In the genomic region with DNA sequence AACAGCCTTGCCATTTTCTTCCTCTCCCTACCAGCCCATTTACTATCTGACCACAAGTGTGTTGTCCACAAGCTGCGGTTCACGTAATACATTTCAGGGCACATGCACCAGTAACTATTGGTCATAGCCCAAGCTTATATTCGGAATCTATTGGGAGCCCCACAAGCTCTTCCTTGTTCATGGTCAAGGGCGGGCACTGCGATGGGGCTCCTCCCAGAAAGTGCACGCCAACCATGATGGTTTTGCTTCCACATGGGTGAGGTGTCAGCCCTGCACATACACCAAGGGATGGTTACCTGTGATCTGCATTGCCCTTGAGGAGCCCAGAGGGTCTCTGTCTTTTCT, we compare ENCODE assay signal across 9 cellular contexts. TPM values are rescaled to one million over a fixed set of nuclear protein-coding genes. Genes with fewer than 3 reads are reported as not detected.
DNase-seq lines count a peak whose midpoint lies in the region; ATAC-seq and TF ChIP-seq lines count a peak whose summit lies in the region.
"Had no signal": no experiment of that assay in that cellular context is flagged by ENCODE, and none has a peak within 500 bp of the region (broad histone marks: within the 10 kb centered on the region; RNA-seq: fewer than 3 reads in every experiment).

No MANE protein-coding gene starts in this region.

- intact Hi-C loops in left lung (cut with DNase I) = no loop called here

- no peaks in the 10 kb centered on the region for H3K27me3 ChIP-seq in HL-60 (ENCODE audit: insufficient read depth, poor library complexity, severe bottlenecking)
- H3K27me3 ChIP-seq in left lung = no peaks in the 10 kb centered on the region
- no peaks in the 10 kb centered on the region for H3K27me3 ChIP-seq in stomach smooth muscle (ENCODE audit: control insufficient read depth in 1 of 2, insufficient read depth in 2 of 2, low read length in 2 of 2)

- peaks cover 54 to 74% of the 10 kb centered on the region in 2 donors for H3K4me1 ChIP-seq in left lung
- peaks cover 74% of the 10 kb centered on the region for H3K4me1 ChIP-seq in stomach smooth muscle (ENCODE audit: control insufficient read depth, insufficient read depth, low read length)

- no peak for TF ChIP-seq CTCF in HL-60 (IDR thresholded peaks at IDR 0.05; ENCODE audit: insufficient read depth, low read length)
- TF ChIP-seq CTCF in left lung (IDR thresholded peaks at IDR 0.05) = no peak
- TF ChIP-seq CTCF in omental fat pad (IDR thresholded peaks at IDR 0.05) = no peak

- ATAC-seq in left lung (peak; percentile 1), omental fat pad (ENCODE audit: low FRiP score) (no peak), HG03135 (IDR thresholded peaks at IDR 0.05; ENCODE audit: unreplicated experiment) (no peak)
- ATAC-seq in activated CD4-positive, CD25-positive, alpha-beta regulatory T cell treated with anti-CD3 and anti-CD28 coated beads, Interleukin-2, amount 50 U/mL, for 24 hours = no peak

- H3K36me3 ChIP-seq in left lung (peaks cover 0 to 18% of the 10 kb centered on the region in 2 donors), stomach smooth muscle (ENCODE audit: control insufficient read depth in 2 of 2, insufficient read depth in 2 of 2, low read length in 2 of 2) (peaks cover 11 to 26% of the 10 kb centered on the region in 2 donors)

- peak overlapping the region in 1 of 2 donors; percentile 36 for H3K9ac ChIP-seq in stomach smooth muscle (ENCODE audit: low read length in 2 of 2)

- DNase-seq in HL-60 (ENCODE audit: low read depth in 1 of 2, low spot score in 1 of 2) (peak in 1 of 2 experiments; percentile 69), caudate nucleus (lab: John Stamatoyannopoulos, UW) (no peak), left lung (no peak), omental fat pad (ENCODE audit: low spot score) (no peak), GF-D8 (lab: John Stamatoyannopoulos, UW) (no peak)

- H3K4me3 ChIP-seq in HL-60 (replicated peaks; ENCODE audit: insufficient read depth, low read length) (no peak overlapping the region), left lung (no peak overlapping the region), stomach smooth muscle (ENCODE audit: low read length in 2 of 2) (peak overlapping the region in 1 of 2 donors; percentile 65)
- H3K4me3 ChIP-seq: HAP-1 had no signal

- no peaks in the 10 kb centered on the region for H3K9me3 ChIP-seq in left lung
- H3K9me3 ChIP-seq in stomach smooth muscle (ENCODE audit: control insufficient read depth in 2 of 2, low read length in 2 of 2) = no peaks in the 10 kb centered on the region
- H3K9me3 ChIP-seq: HAP-1 had no signal

- H3K27ac ChIP-seq in HL-60 (replicated peaks) = peak overlapping the region; percentile 80
- H3K27ac ChIP-seq in caudate nucleus (ENCODE audit: low read depth, low read length) = peak overlapping the region; percentile 100
- H3K27ac ChIP-seq in left lung = peak overlapping the region; percentile 65 to 83
- H3K27ac ChIP-seq in stomach smooth muscle (ENCODE audit: low read length) = peak overlapping the region; percentile 93

RNA-seq across cellular contexts. Expression of a gene that starts 12.1 kb away (rescaled TPM):
- total RNA-seq in left lung (10 to 100 TPM; 37.9 to 45.2 TPM), omental fat pad (10 to 100 TPM; 35.7 to 87.2 (median 55.2) TPM)

RNA-seq across cellular contexts. Expression of a gene that starts 20.6 kb away (rescaled TPM):
- total RNA-seq in left lung (10 to 100 TPM; 72.0 to 75.2 TPM), omental fat pad (10 to 100 TPM; 40.0 to 53.6 (median 49.2) TPM)

RNA-seq across cellular contexts. Expression of a gene that starts 25.5 kb away (rescaled TPM):
- total RNA-seq in left lung (10 to 100 TPM in 1 of 2 donors, 1 to 10 TPM in 1; 6.5 to 11.4 TPM), omental fat pad (1 to 10 TPM; 3.1 to 9.3 (median 7.0) TPM)

RNA-seq across cellular contexts. Expression of a gene that starts 46.9 kb away (rescaled TPM):
- 100 to 1,000 TPM in 1 of 2 donors, 10 to 100 TPM in 1; 84.1 to 112 TPM for total RNA-seq in left lung
- total RNA-seq in omental fat pad = 100 to 1,000 TPM in 1 of 4 donors, 10 to 100 TPM in 3; 50.2 to 139 (median 61.9) TPM

RNA-seq across cellular contexts. Expression of a gene that starts 59.6 kb away (rescaled TPM):
- total RNA-seq in left lung (1 to 10 TPM in 1 of 2 donors, under 1 TPM in 1; 0.61 to 1.7 TPM), omental fat pad (10 to 100 TPM in 2 of 4 donors, not detected in 2; 51.8 to 75.2 TPM)
